Comparison of ENCODE assay signal across 9 cellular contexts in genomic region chr22:42581194-42581761, GRCh38. TPM values are rescaled to one million over a fixed set of nuclear protein-coding genes. Genes with fewer than 3 reads are reported as not detected.
DNase-seq lines count a peak whose midpoint lies in the region; ATAC-seq and TF ChIP-seq lines count a peak whose summit lies in the region.
"Not testable (repeated sequence)": the region's sequence is repeated elsewhere in the genome, so short reads cannot be mapped to it uniquely, and the experiment has no call there.
"Had no signal": no experiment of that assay in that cellular context is flagged by ENCODE, and none has a peak within 500 bp of the region (broad histone marks: within the 10 kb centered on the region; RNA-seq: fewer than 3 reads in every experiment).

No MANE protein-coding gene starts in this region.

- H3K27ac ChIP-seq in OCI-LY7 (ENCODE audit: low read depth, low read length, poor library complexity, severe bottlenecking) (peak overlapping the region; percentile 65), vagina (peak overlapping the region; percentile 75)
- H3K27ac ChIP-seq in left lung: not testable (repeated sequence)

- not testable (repeated sequence) for H3K9me3 Mint-ChIP-seq in activated naive CD4-positive, alpha-beta T cell treated with anti-CD3 and anti-CD28 coated beads, Interleukin-2, amount 50 U/mL, for 72 hours; progenitor cell of endocrine pancreas (ENCODE audit: low read depth)

- peak overlapping the region; percentile 93 to 98 for H3K27ac Mint-ChIP-seq in activated naive CD4-positive, alpha-beta T cell treated with anti-CD3 and anti-CD28 coated beads, Interleukin-2, amount 50 U/mL, for 72 hours
- H3K27ac Mint-ChIP-seq in progenitor cell of endocrine pancreas: peak overlapping the region; percentile 92

- H3K36me3 ChIP-seq in OCI-LY7 (ENCODE audit: insufficient read depth, low read length) (peaks cover 70% of the 10 kb centered on the region), left lung (peaks cover 0 to 70% of the 10 kb centered on the region in 2 donors), vagina (peaks cover 0 to 36% of the 10 kb centered on the region in 2 donors)

- H3K4me1 ChIP-seq in OCI-LY7 (ENCODE audit: insufficient read depth, low read length, poor library complexity, severe bottlenecking) (peaks cover 19% of the 10 kb centered on the region), left lung (peaks cover 3 to 18% of the 10 kb centered on the region in 2 donors), vagina (peaks cover 17% of the 10 kb centered on the region)

- peak overlapping the region; percentile 94 for H3K4me2 ChIP-seq in OCI-LY7 (ENCODE audit: low read length)

- intact Hi-C loops in OCI-LY7 (cut with micrococcal nuclease; ENCODE audit: unreplicated experiment); left lung (cut with DNase I); vagina (cut with DNase I): not testable (repeated sequence)

- peaks cover 18 to 21% of the 10 kb centered on the region in 2 donors for H3K36me3 Mint-ChIP-seq in activated naive CD4-positive, alpha-beta T cell treated with anti-CD3 and anti-CD28 coated beads, Interleukin-2, amount 50 U/mL, for 72 hours
- not testable (repeated sequence) for H3K36me3 Mint-ChIP-seq in progenitor cell of endocrine pancreas (ENCODE audit: insufficient read depth)

- not testable (repeated sequence) for H3K27me3 ChIP-seq in left lung, vagina

- not testable (repeated sequence) for H3K4me1 Mint-ChIP-seq in progenitor cell of endocrine pancreas (ENCODE audit: low read depth)

- H3K4me3 ChIP-seq in GM12865 (ENCODE audit: low read depth, low read length) (peak overlapping the region; percentile 83), OCI-LY7 (ENCODE audit: low read depth, low read length, poor library complexity, severe bottlenecking) (peak overlapping the region; percentile 93), epithelial cell of proximal tubule (ENCODE audit: low read depth, low read length) (peak overlapping the region; percentile 75), left lung (peak overlapping the region; percentile 75 to 81), vagina (peak overlapping the region; percentile 69 to 84)

- H4K20me1 ChIP-seq in OCI-LY7 (ENCODE audit: insufficient read depth, low read length): not testable (repeated sequence)

- CTCF ChIA-PET in OCI-LY7 (lab: Charles Lee; ENCODE audit: unreplicated experiment): not testable (repeated sequence)

- not testable (repeated sequence) for TF ChIP-seq POLR2A in vagina (IDR thresholded peaks at IDR 0.05)

- peaks cover 26% of the 10 kb centered on the region for H3K79me2 ChIP-seq in OCI-LY7 (ENCODE audit: insufficient read depth, low read depth, low read length)

- H3K27me3 Mint-ChIP-seq in progenitor cell of endocrine pancreas: not testable (repeated sequence)

- not testable (repeated sequence) for TF ChIP-seq CTCF in GM12865 (IDR thresholded peaks at IDR 0.05; ENCODE audit: insufficient read depth, low read depth, low read length, missing control alignments); OCI-LY7 (conservative IDR thresholded peaks at IDR 0.05; ENCODE audit: low read length); epithelial cell of proximal tubule (conservative IDR thresholded peaks at IDR 0.05; ENCODE audit: low read depth, low read length); left lung (IDR thresholded peaks at IDR 0.05); progenitor cell of endocrine pancreas (IDR thresholded peaks at IDR 0.05; ENCODE audit: unreplicated experiment); vagina (IDR thresholded peaks at IDR 0.05)

- BruUV-seq in OCI-LY7 (replicated peaks; lab: Mats Ljungman, UMichigan): TSS peak; percentile 60

- peak overlapping the region; percentile 95 for H3K4me3 Mint-ChIP-seq in progenitor cell of endocrine pancreas (ENCODE audit: low read depth)

- DNase-seq in GM12865 (ENCODE audit: low read depth); OCI-LY7 (ENCODE audit: low spot score); activated naive CD4-positive, alpha-beta T cell treated with anti-CD3 and anti-CD28 coated beads, Interleukin-2, amount 50 U/mL, for 72 hours (ENCODE audit: low spot score in 2 of 2); epithelial cell of proximal tubule (ENCODE audit: low read depth); left lung; progenitor cell of endocrine pancreas (ENCODE audit: low spot score, unreplicated experiment); vagina (ENCODE audit: extremely low spot score in 2 of 2): not testable (repeated sequence)

- POLR2A ChIA-PET in OCI-LY7 (lab: Charles Lee): not testable (repeated sequence)

- not testable (repeated sequence) for H2AFZ ChIP-seq in OCI-LY7 (ENCODE audit: low read length)

- not testable (repeated sequence) for H3K9me2 ChIP-seq in OCI-LY7 (ENCODE audit: insufficient read depth, low read length)

- H3K9me3 ChIP-seq in OCI-LY7 (ENCODE audit: low read length); left lung; vagina: not testable (repeated sequence)

- ATAC-seq in HG02852 (IDR thresholded peaks at IDR 0.05; ENCODE audit: unreplicated experiment) (peak; percentile 23), left lung (peak; percentile 44)
- peak; percentile 27 to 36 for ATAC-seq in activated naive CD4-positive, alpha-beta T cell treated with anti-CD3 and anti-CD28 coated beads, Interleukin-2, amount 50 U/mL, for 72 hours

RNA-seq across cellular contexts. Expression of gene SERHL2, which starts 27.5 kb away (rescaled TPM):
- total RNA-seq in OCI-LY7 (2014; rRNA removed; shearing (Covaris generic)): 93.9 and 98.0 TPM in 2 replicates
- total RNA-seq in OCI-LY7 (2022) (36.4 and 39.5 TPM in 2 replicates), epithelial cell of proximal tubule (0.23 and 5.0 TPM in 2 replicates), left lung (1 to 10 TPM; 2.1 to 3.0 TPM), progenitor cell of endocrine pancreas (0.69 and 1.0 TPM in 2 replicates), vagina (4.4 TPM)
- total RNA-seq in activated naive CD4-positive, alpha-beta T cell treated with anti-CD3 and anti-CD28 coated beads, Interleukin-2, amount 50 U/mL, for 72 hours: 1 to 10 TPM; 1.2 to 1.9 TPM

RNA-seq across cellular contexts. Expression of gene POLDIP3, which starts 33.4 kb away (rescaled TPM):
- 52.7 and 70.7 TPM in 2 replicates for total RNA-seq in OCI-LY7 (2014; rRNA removed; shearing (Covaris generic))
- total RNA-seq in OCI-LY7 (2022) (73.5 and 74.1 TPM in 2 replicates), epithelial cell of proximal tubule (35.0 and 40.2 TPM in 2 replicates), left lung (10 to 100 TPM; 56.6 to 61.6 TPM), progenitor cell of endocrine pancreas (77.5 and 82.4 TPM in 2 replicates), vagina (34.9 TPM)
- total RNA-seq in activated naive CD4-positive, alpha-beta T cell treated with anti-CD3 and anti-CD28 coated beads, Interleukin-2, amount 50 U/mL, for 72 hours: 100 to 1,000 TPM in 1 of 2 donors, 10 to 100 TPM in 1; 71.9 to 126 TPM

RNA-seq across cellular contexts. Expression of gene ATP5MGL, which starts 59.1 kb away (rescaled TPM):
- total RNA-seq in OCI-LY7 (2014; rRNA removed; shearing (Covaris generic)): 0.92 and 0.93 TPM in 2 replicates
- 1.1 and 1.8 TPM in 2 replicates for total RNA-seq in OCI-LY7 (2022)
- 1 to 10 TPM in 1 of 2 donors, under 1 TPM in 1; 0.89 to 1.4 TPM for total RNA-seq in activated naive CD4-positive, alpha-beta T cell treated with anti-CD3 and anti-CD28 coated beads, Interleukin-2, amount 50 U/mL, for 72 hours
- total RNA-seq in epithelial cell of proximal tubule: 0.58 TPM in 1 of 2 replicates, not detected in the other
- total RNA-seq in left lung: 1 to 10 TPM in 1 of 2 donors, under 1 TPM in 1; 0.60 to 1.2 TPM
- total RNA-seq in progenitor cell of endocrine pancreas: 0.40 and 0.89 TPM in 2 replicates
- total RNA-seq in vagina: not detected
- total RNA-seq: myocyte had no signal
